Comparison of ENCODE assay signal across 23 cellular contexts in genomic region chr2:179124282-179124681, GRCh38.
DNase-seq lines count a peak whose midpoint lies in the region; FAIRE-seq and TF ChIP-seq lines count a peak whose summit lies in the region.
"Had no signal": no experiment of that assay in that cellular context is flagged by ENCODE, and none has a peak within 500 bp of the region (broad histone marks: within the 10 kb centered on the region; RNA-seq: fewer than 3 reads in every experiment).

No MANE protein-coding gene starts in this region.

- H3K4me1 ChIP-seq in cardiac muscle cell (ENCODE audit: low read depth) (peaks cover 35% of the 10 kb centered on the region), left ventricle myocardium inferior (no peaks in the 10 kb centered on the region), H1 (replicated peaks in 1 of 4; ENCODE audit: control insufficient read depth in 3 of 4, insufficient read depth in 4 of 4, low read length in 3 of 4) (no peaks in the 10 kb centered on the region), trophoblast cell (ENCODE audit: control insufficient read depth in 1 of 2, insufficient read depth in 2 of 2, low read length in 2 of 2) (no peaks in the 10 kb centered on the region)
- H3K4me1 ChIP-seq: A549 had no signal

- POLR2A ChIA-PET in H1 (lab: Charles Lee; ENCODE audit: partially characterized antibody), result interaction anchor here (0.7 kb wide), 1 partner anchor 189 kb away, joined by 3 read pairs; no protein-coding TSS in a partner anchor

- H4K12ac ChIP-seq in trophoblast cell (ENCODE audit: low read depth, low read length), result no peak overlapping the region

- H3K4me2 ChIP-seq in H1 (ENCODE audit: insufficient read depth in 1 of 2, low read depth in 2 of 2, low read length in 2 of 2) (no peak overlapping the region), trophoblast cell (ENCODE audit: low read length) (no peak overlapping the region)
- H3K4me2 ChIP-seq: A549; BLaER1 treated with 17β-estradiol and CSF1 and Interleukin-3, amounts not matched to agents 10 nM and 100 nM had no signal

- DNase-seq in cardiac muscle cell (ENCODE audit: low read depth in 1 of 2, low spot score in 1 of 2), result no peak
- DNase-seq in left ventricle myocardium inferior, result no peak
- DNase-seq in H1 (ENCODE audit: low read depth in 1 of 2, low spot score in 2 of 2), result no peak
- DNase-seq in trophoblast cell, result peak; percentile 3 to 51
- DNase-seq in dorsolateral prefrontal cortex, result no peak
- DNase-seq in NCI-H446 (lab: John Stamatoyannopoulos, UW), result no peak
- DNase-seq: AML-193; CD4-positive, alpha-beta T cell; CD8-positive, alpha-beta T cell; COR-L47; DMS 273 treated with DMSO at 0.1 percent for 48 hours; DMS153; DMS53; DMS79; DND-41; EL; GDM1 had no signal

- TF ChIP-seq POLR2A in H1 (IDR thresholded peaks at IDR 0.05; ENCODE audit: control extremely low read depth in 1 of 2, low read depth in 2 of 2, low read length in 2 of 2), result no peak

- peak; percentile 13 for FAIRE-seq in H1 (lab: Jason Lieb, UNC)
- FAIRE-seq: A549, GM12878, GM12892 had no signal

- no peaks in the 10 kb centered on the region for H3K23me2 ChIP-seq in H1 (ENCODE audit: low read depth, low read length)

- no peaks in the 10 kb centered on the region for H3K9me3 ChIP-seq in cardiac muscle cell (ENCODE audit: low read depth)
- H3K9me3 ChIP-seq in left ventricle myocardium inferior (replicated peaks), result no peaks in the 10 kb centered on the region
- no peaks in the 10 kb centered on the region for H3K9me3 ChIP-seq in H1 (ENCODE audit: insufficient read depth in 2 of 2, low read depth in 1 of 2, low read length in 1 of 2)
- no peaks in the 10 kb centered on the region for H3K9me3 ChIP-seq in trophoblast cell (ENCODE audit: insufficient read depth, low read depth, low read length)
- H3K9me3 ChIP-seq: A549; BLaER1 treated with 17β-estradiol and CSF1 and Interleukin-3, amounts not matched to agents 10 nM and 100 nM had no signal

- no peak overlapping the region for H3K4ac ChIP-seq in H1 (replicated peaks; ENCODE audit: insufficient read length, low read depth, low read length)
- no peak overlapping the region for H3K4ac ChIP-seq in trophoblast cell (ENCODE audit: low read depth, low read length)

- H3K36me3 ChIP-seq in cardiac muscle cell (no peaks in the 10 kb centered on the region), left ventricle myocardium inferior (peaks cover 30% of the 10 kb centered on the region), H1 (ENCODE audit: control insufficient read depth in 2 of 4, insufficient read depth in 4 of 4, low read length in 3 of 4) (no peaks in the 10 kb centered on the region), trophoblast cell (ENCODE audit: control insufficient read depth in 1 of 2, insufficient read depth in 2 of 2, low read length in 2 of 2) (peaks cover 1 to 2% of the 10 kb centered on the region in 2 experiments)

- H3K18ac ChIP-seq in H1 (ENCODE audit: extremely low read depth, low read length), result no peak overlapping the region
- H3K18ac ChIP-seq in trophoblast cell (ENCODE audit: low read length), result no peak overlapping the region

- intact Hi-C loops in left ventricle myocardium inferior (cut with micrococcal nuclease) (no loop called here), dorsolateral prefrontal cortex (cut with DNase I) (loop anchor here in 1 of 2 donors (10.0 kb wide), 1 partner anchor 229 kb away; no protein-coding TSS in a partner anchor)

- H4K91ac ChIP-seq in H1 (replicated peaks; ENCODE audit: insufficient read length, low read length) (no peak overlapping the region), trophoblast cell (ENCODE audit: low read depth, low read length) (no peak overlapping the region)

- no peak overlapping the region for H3K14ac ChIP-seq in H1 (ENCODE audit: insufficient read length)
- H3K14ac ChIP-seq in trophoblast cell (ENCODE audit: low read length), result no peak overlapping the region

- H2BK20ac ChIP-seq in H1 (ENCODE audit: low read length), result no peak overlapping the region

- H2BK5ac ChIP-seq in H1 (ENCODE audit: low read depth, low read length) (no peak overlapping the region), trophoblast cell (ENCODE audit: low read depth, low read length, poor library complexity) (no peak overlapping the region)

- no peak overlapping the region for H2BK120ac ChIP-seq in H1 (replicated peaks; ENCODE audit: low read depth, low read length)
- no peak overlapping the region for H2BK120ac ChIP-seq in trophoblast cell (ENCODE audit: insufficient read depth, low read length, poor library complexity)

- no peak for TF ChIP-seq EP300 in H1 (IDR thresholded peaks at IDR 0.05; ENCODE audit: borderline replicate concordance in 1 of 2, low read depth in 2 of 2, low read length in 2 of 2)

- no peak overlapping the region for H4K5ac ChIP-seq in H1 (ENCODE audit: insufficient read length, low read depth, low read length)

- H3K79me2 ChIP-seq in H1 (ENCODE audit: control insufficient read depth in 1 of 2, insufficient read depth in 2 of 2, low read length in 2 of 2) (no peaks in the 10 kb centered on the region), trophoblast cell (ENCODE audit: control insufficient read depth, insufficient read depth, low read length, poor library complexity) (no peaks in the 10 kb centered on the region)

- peak overlapping the region; percentile 74 for H3K27ac ChIP-seq in cardiac muscle cell
- no peak overlapping the region for H3K27ac ChIP-seq in left ventricle myocardium inferior (replicated peaks)
- H3K27ac ChIP-seq in H1 (ENCODE audit: low read depth, low read length), result no peak overlapping the region
- H3K27ac ChIP-seq in trophoblast cell (ENCODE audit: low read depth, low read length), result no peak overlapping the region
- peak overlapping the region in 24 of 59 donors; percentile 1 to 70 (median 30) for H3K27ac ChIP-seq in dorsolateral prefrontal cortex
- H3K27ac ChIP-seq: 22Rv1; A549; BLaER1 treated with 17β-estradiol and CSF1 and Interleukin-3, amounts not matched to agents 10 nM and 100 nM; C4-2B had no signal

- H3K4me3 ChIP-seq in cardiac muscle cell (no peak overlapping the region), left ventricle myocardium inferior (no peak overlapping the region), H1 (ENCODE audit: extremely low read depth in 1 of 4, insufficient read depth in 2 of 4, low read depth in 3 of 4, low read length in 4 of 4) (no peak overlapping the region), trophoblast cell (ENCODE audit: low read depth, low read length) (no peak overlapping the region), dorsolateral prefrontal cortex (no peak overlapping the region)
- H3K4me3 ChIP-seq: A549; BLaER1 treated with 17β-estradiol and CSF1 and Interleukin-3, amounts not matched to agents 10 nM and 100 nM; GM12878 had no signal

- H3K23ac ChIP-seq in H1 (ENCODE audit: insufficient read length) (no peak overlapping the region), trophoblast cell (ENCODE audit: low read length) (no peak overlapping the region)

- H4K8ac ChIP-seq in H1 (ENCODE audit: extremely low read depth, insufficient read depth, low read length) (no peak overlapping the region), trophoblast cell (ENCODE audit: low read depth, low read length) (no peak overlapping the region)

- H3K56ac ChIP-seq in H1 (replicated peaks; ENCODE audit: insufficient read length, low read depth, low read length), result no peak overlapping the region

- CTCF ChIA-PET in H1 (lab: Charles Lee; ENCODE audit: partially characterized antibody), result interaction anchor here (0.8 kb wide), 1 partner anchor 324 kb away, joined by 3 read pairs; no protein-coding TSS in a partner anchor

- H3K27me3 ChIP-seq in cardiac muscle cell (no peaks in the 10 kb centered on the region), left ventricle myocardium inferior (ENCODE audit: low read depth) (no peaks in the 10 kb centered on the region), H1 (replicated peaks in 1 of 4; ENCODE audit: control insufficient read depth in 3 of 4, extremely low read depth in 1 of 4, insufficient read depth in 3 of 4, low read length in 3 of 4) (no peaks in the 10 kb centered on the region), trophoblast cell (ENCODE audit: insufficient read depth, low read length) (no peaks in the 10 kb centered on the region), dorsolateral prefrontal cortex (no peaks in the 10 kb centered on the region)
- H3K27me3 ChIP-seq: BLaER1 treated with 17β-estradiol and CSF1 and Interleukin-3, amounts not matched to agents 10 nM and 100 nM had no signal

- H4K20me1 ChIP-seq in H1 (replicated peaks in 1 of 2; ENCODE audit: control insufficient read depth in 1 of 2, insufficient read depth in 2 of 2, low read length in 2 of 2), result no peaks in the 10 kb centered on the region
- H4K20me1 ChIP-seq: BLaER1 treated with 17β-estradiol and CSF1 and Interleukin-3, amounts not matched to agents 10 nM and 100 nM had no signal

- H2AK5ac ChIP-seq in H1 (ENCODE audit: low read depth, low read length), result no peak overlapping the region
- H2AK5ac ChIP-seq in trophoblast cell (ENCODE audit: low read length), result no peak overlapping the region

- H2AFZ ChIP-seq in H1 (ENCODE audit: low read length) (no peak overlapping the region), trophoblast cell (ENCODE audit: insufficient read depth, low read length, poor library complexity) (no peak overlapping the region)

- H2BK12ac ChIP-seq in H1 (ENCODE audit: low read depth, low read length) (no peak overlapping the region), trophoblast cell (ENCODE audit: low read length) (no peak overlapping the region)

- no peak overlapping the region for H2BK15ac ChIP-seq in H1 (ENCODE audit: low read length)

- WGBS in H1 (ENCODE audit: extremely low coverage in 1 of 2, insufficient coverage in 1 of 2, insufficient read length in 1 of 2, insufficient replicate concordance in 2 of 2, low coverage in 1 of 2, low lambda C conversion rate in 2 of 2, missing lambda C conversion rate in 1 of 2), 2 experiments, result 87% methylated on average over 3 of the region's 3 CpGs; no CpG with 5 or more reads in 1 of the 2 experiments
- WGBS in trophoblast cell (ENCODE audit: extremely low coverage, insufficient coverage, insufficient read length), result no CpG with 5 or more reads among the region's 3 CpGs

- no peaks in the 10 kb centered on the region for H3K79me1 ChIP-seq in H1 (ENCODE audit: low read depth, low read length)
- no peaks in the 10 kb centered on the region for H3K79me1 ChIP-seq in trophoblast cell (ENCODE audit: low read length)

- H3K9ac ChIP-seq in H1 (replicated peaks in 1 of 4; ENCODE audit: extremely low read depth in 1 of 4, low read depth in 3 of 4, low read length in 3 of 4) (no peak overlapping the region), trophoblast cell (ENCODE audit: low read length) (no peak overlapping the region)
- H3K9ac ChIP-seq: BLaER1 treated with 17β-estradiol and CSF1 and Interleukin-3, amounts not matched to agents 10 nM and 100 nM had no signal

- TF ChIP-seq CTCF in cardiac muscle cell (IDR thresholded peaks at IDR 0.05; ENCODE audit: low read depth, low read length) (no peak), left ventricle myocardium inferior (IDR thresholded peaks at IDR 0.05; ENCODE audit: borderline replicate concordance) (no peak), H1 (IDR thresholded peaks at IDR 0.05; ENCODE audit: control extremely low read depth in 1 of 3, insufficient read depth in 1 of 3, low read depth in 1 of 3, low read length in 3 of 3) (no peak), dorsolateral prefrontal cortex (IDR thresholded peaks at IDR 0.05 in 54 of 56, conservative IDR thresholded peaks at IDR 0.05 in 2 of 56; ENCODE audit: low read depth in 1 of 56, partially characterized antibody in 56 of 56) (no peak)

- TF ChIP-seq RAD21 in H1 (IDR thresholded peaks at IDR 0.05 in 1 of 2, conservative IDR thresholded peaks at IDR 0.05 in 1 of 2; ENCODE audit: low read depth in 2 of 2, low read length in 2 of 2), result no peak

Comparison
In these comparisons a context has a peak if more than half of its experiments do, and no peak if none do; other contexts are left out.
1. DNase-seq: peak in trophoblast cell (2 of 2); none in cardiac muscle cell (0 of 2), left ventricle myocardium inferior (single experiment), H1 (0 of 2), dorsolateral prefrontal cortex (0 of 10) and NCI-H446 (0 of 2).